In genomic region chrX:46704767-46705386, GRCh38 we compare ENCODE assay signal across 8 cellular contexts. TPM values are rescaled to one million over a fixed set of nuclear protein-coding genes. Genes with fewer than 3 reads are reported as not detected.
DNase-seq lines count a peak whose midpoint lies in the region; ATAC-seq and TF ChIP-seq lines count a peak whose summit lies in the region.

No MANE protein-coding gene starts in this region.

- peak; percentile 95 for ATAC-seq in GM18858 (IDR thresholded peaks at IDR 0.05; ENCODE audit: unreplicated experiment)
- ATAC-seq in HG02623 (IDR thresholded peaks at IDR 0.05; ENCODE audit: unreplicated experiment) = peak; percentile 93

- no peak overlapping the region for H3K4me3 ChIP-seq in fibroblast of pulmonary artery (replicated peaks; ENCODE audit: low read depth, low read length)
- H3K4me3 ChIP-seq in vagina = no peak overlapping the region
- no peak overlapping the region for H3K4me3 ChIP-seq in thyroid gland (replicated peaks in 1 of 3)

- H3K27ac ChIP-seq in vagina (no peak overlapping the region), thyroid gland (no peak overlapping the region)

- H3K4me1 ChIP-seq in vagina (no peaks in the 10 kb centered on the region), thyroid gland (peaks cover 0 to 3% of the 10 kb centered on the region in 2 donors)

- intact Hi-C loops in vagina (cut with DNase I) (no loop called here), thyroid gland (cut with DNase I) (no loop called here)

- H3K36me3 ChIP-seq in vagina = no peaks in the 10 kb centered on the region
- no peaks in the 10 kb centered on the region for H3K36me3 ChIP-seq in thyroid gland

- TF ChIP-seq CTCF in fibroblast of pulmonary artery (IDR thresholded peaks at IDR 0.05; ENCODE audit: low read length, missing control alignments) = no peak
- TF ChIP-seq CTCF in vagina (IDR thresholded peaks at IDR 0.05) = no peak
- TF ChIP-seq CTCF in thyroid gland (IDR thresholded peaks at IDR 0.05) = no peak

- TF ChIP-seq POLR2A in vagina (IDR thresholded peaks at IDR 0.05) (no peak), thyroid gland (IDR thresholded peaks at IDR 0.05) (no peak)

- no peaks in the 10 kb centered on the region for H3K9me3 ChIP-seq in vagina
- H3K9me3 ChIP-seq in thyroid gland = no peaks in the 10 kb centered on the region

- 77 to 85% methylated on average over 3 of the region's 3 CpGs for WGBS in thyroid gland, 2 donors

- no peaks in the 10 kb centered on the region for H3K27me3 ChIP-seq in vagina
- H3K27me3 ChIP-seq in thyroid gland = no peaks in the 10 kb centered on the region

- DNase-seq in RPMI7951 (ENCODE audit: low read depth) = peak; percentile 37
- DNase-seq in fibroblast of pulmonary artery (ENCODE audit: low read depth) = peak; percentile 46
- no peak for DNase-seq in occipital lobe (lab: John Stamatoyannopoulos, UW)
- DNase-seq in NCI-H526 (lab: John Stamatoyannopoulos, UW) = no peak
- DNase-seq in vagina (ENCODE audit: extremely low spot score in 2 of 2) = no peak
- no peak for DNase-seq in thyroid gland

RNA-seq across cellular contexts. Expression of gene SLC9A7, which starts 54.0 kb away (rescaled TPM):
- total RNA-seq in RPMI7951 (2014; rRNA removed; shearing (Covaris generic)) = 19.6 and 28.8 TPM in 2 replicates
- total RNA-seq in occipital lobe (26.2 TPM), vagina (4.2 TPM), thyroid gland (10 to 100 TPM; 18.4 to 35.5 (median 26.3) TPM)

Comparison
In these comparisons a context has a peak if more than half of its experiments do, and no peak if none do; other contexts are left out.
1. DNase-seq: peak in RPMI7951 (single experiment) and fibroblast of pulmonary artery (single experiment); none in occipital lobe (single experiment), NCI-H526 (0 of 2), vagina (0 of 2) and thyroid gland (0 of 2).